In genomic region chrY:12678111-12678510, GRCh38 we compare ENCODE assay signal across 21 cellular contexts. TPM values are rescaled to one million over a fixed set of nuclear protein-coding genes. Genes with fewer than 3 reads are reported as not detected.
A peak's percentile ranks its signal among the peaks of the same experiment; 100 is the strongest.
DNase-seq lines count a peak whose midpoint lies in the region; ATAC-seq, FAIRE-seq and TF ChIP-seq lines count a peak whose summit lies in the region.
"Had no signal": no experiment of that assay in that cellular context is flagged by ENCODE, and none has a peak within 500 bp of the region (broad histone marks: within the 10 kb centered on the region; RNA-seq: fewer than 3 reads in every experiment).

No MANE protein-coding gene starts in this region.

- H3K4me1 Mint-ChIP-seq in GM23338 (peaks cover 32% of the 10 kb centered on the region), T-helper 17 cell (peaks cover 9% of the 10 kb centered on the region)

- DNase-seq in GM23338 (ENCODE audit: low spot score) (no peak), T-helper 17 cell (no peak), bronchial epithelial cell (ENCODE audit: low read depth) (peak; percentile 5), DMS 273 (lab: John Stamatoyannopoulos, UW; ENCODE audit: unreplicated experiment) (no peak), activated T-cell treated with anti-CD3 and anti-CD28 coated beads for 4 hours (no peak)
- no peak for DNase-seq in stimulated activated CD4-positive, alpha-beta T cell treated with anti-CD3 and anti-CD28 coated beads, Interleukin-2, amount 100 ng/mL, for 48 hours
- no peak for DNase-seq in effector CD4-positive, alpha-beta T cell
- DNase-seq: C1 segment of cervical spinal cord; Caco-2; CD8-positive, alpha-beta T cell; DMS 273 treated with DMSO at 0.1 percent for 48 hours; DMS79; EL; GDM1; GOT3; H7; HCEC 1CT had no signal

- no peak overlapping the region for H2AFZ ChIP-seq in GM23338

- no peak for TF ChIP-seq CTCF in GM23338 (conservative IDR thresholded peaks at IDR 0.05; ENCODE audit: low read depth in 2 of 2)
- TF ChIP-seq CTCF in bronchial epithelial cell (IDR thresholded peaks at IDR 0.05; ENCODE audit: insufficient read depth, low read length, severe bottlenecking), result no peak

- peak overlapping the region; percentile 29 for H3K27ac ChIP-seq in GM23338 (ENCODE audit: low read depth)
- no peak overlapping the region for H3K27ac ChIP-seq in iPS-20b (ENCODE audit: low read length)

- peaks cover 23% of the 10 kb centered on the region for H3K9me3 Mint-ChIP-seq in GM23338

- H3F3A ChIP-seq in GM23338 (replicated peaks; ENCODE audit: low read depth), result peaks cover 3% of the 10 kb centered on the region; the same call in 1 of the 2 replicates

- peaks cover 95% of the 10 kb centered on the region for H3K79me2 ChIP-seq in GM23338 (replicated peaks; ENCODE audit: insufficient read depth)

- H3K4me3 ChIP-seq in GM23338, result peak overlapping the region; percentile 13; the same call in 1 of the 2 replicates
- no peak overlapping the region for H3K4me3 ChIP-seq in bronchial epithelial cell (ENCODE audit: low read depth, low read length)
- 0 out of 2 replicates have a peak overlapping the region, but pooled peaks have one; percentile 26 for H3K4me3 ChIP-seq in iPS-20b (ENCODE audit: low read length)
- H3K4me3 ChIP-seq: GM12878 had no signal

- no peak for FAIRE-seq in bronchial epithelial cell (lab: Jason Lieb, UNC)
- FAIRE-seq: GM12878, GM19239 had no signal

- H3K36me3 Mint-ChIP-seq in GM23338 (ENCODE audit: low read depth), result peaks cover 45% of the 10 kb centered on the region
- peaks cover 3% of the 10 kb centered on the region for H3K36me3 Mint-ChIP-seq in T-helper 17 cell (ENCODE audit: low read depth)

- H3K9ac ChIP-seq in iPS-20b (ENCODE audit: low read depth, low read length), result no peak overlapping the region

- ATAC-seq in GM23338 (peak; percentile 50), T-helper 17 cell (no peak)
- ATAC-seq: CD8-positive, alpha-beta T cell; GM12878 had no signal

- H3K36me3 ChIP-seq in GM23338 (ENCODE audit: insufficient read depth), result peaks cover 11% of the 10 kb centered on the region
- no peaks in the 10 kb centered on the region for H3K36me3 ChIP-seq in bronchial epithelial cell (ENCODE audit: control insufficient read depth, insufficient read depth, low read length)
- peaks cover 18% of the 10 kb centered on the region; the same call in 1 of the 2 replicates for H3K36me3 ChIP-seq in iPS-20b (ENCODE audit: insufficient read depth, low read depth, low read length)

- H4K20me1 ChIP-seq in GM23338 (replicated peaks; ENCODE audit: insufficient read depth), result no peaks in the 10 kb centered on the region

- H3K27me3 Mint-ChIP-seq in GM23338 (ENCODE audit: insufficient read depth, low read depth, poor library complexity), result peaks cover 2% of the 10 kb centered on the region
- H3K27me3 Mint-ChIP-seq in T-helper 17 cell, result no peaks in the 10 kb centered on the region

- H3K4me1 ChIP-seq in GM23338 (ENCODE audit: insufficient read depth), result peaks cover 43% of the 10 kb centered on the region
- peaks cover 40% of the 10 kb centered on the region for H3K4me1 ChIP-seq in iPS-20b (ENCODE audit: insufficient read depth, low read length)
- H3K4me1 ChIP-seq: Caco-2 had no signal

- H3K27me3 ChIP-seq in GM23338 (ENCODE audit: insufficient read depth) (no peaks in the 10 kb centered on the region), bronchial epithelial cell (ENCODE audit: control insufficient read depth, insufficient read depth, low read length) (no peaks in the 10 kb centered on the region), iPS-20b (ENCODE audit: insufficient read depth, low read length) (no peaks in the 10 kb centered on the region)

- no peaks in the 10 kb centered on the region for H3K9me2 ChIP-seq in GM23338 (ENCODE audit: insufficient read depth)

- peak overlapping the region; percentile 70 for H3K4me2 ChIP-seq in GM23338

- H3K4me3 Mint-ChIP-seq in GM23338 (no peak overlapping the region), T-helper 17 cell (peak overlapping the region; percentile 50)
- H3K4me3 Mint-ChIP-seq: CD8-positive, alpha-beta T cell had no signal

- H3K9me3 ChIP-seq in T-helper 17 cell (ENCODE audit: control insufficient read depth, low read length, poor library complexity, severe bottlenecking), result no peaks in the 10 kb centered on the region
- no peaks in the 10 kb centered on the region for H3K9me3 ChIP-seq in iPS-20b (ENCODE audit: insufficient read depth, low read depth, low read length)
- H3K9me3 ChIP-seq: Caco-2 had no signal

- H3K27ac Mint-ChIP-seq in GM23338, result peak overlapping the region; percentile 84
- no peak overlapping the region for H3K27ac Mint-ChIP-seq in T-helper 17 cell
- H3K27ac Mint-ChIP-seq: CD8-positive, alpha-beta T cell had no signal

TF ChIP-seq in GM23338, 12 proteins besides CTCF, POLR2A, EP300 and RAD21 (continues in another document):
- TF ChIP-seq STAT1 (IDR thresholded peaks at IDR 0.05; ENCODE audit: unreplicated experiment), result no peak
- TF ChIP-seq, protein P1, sequence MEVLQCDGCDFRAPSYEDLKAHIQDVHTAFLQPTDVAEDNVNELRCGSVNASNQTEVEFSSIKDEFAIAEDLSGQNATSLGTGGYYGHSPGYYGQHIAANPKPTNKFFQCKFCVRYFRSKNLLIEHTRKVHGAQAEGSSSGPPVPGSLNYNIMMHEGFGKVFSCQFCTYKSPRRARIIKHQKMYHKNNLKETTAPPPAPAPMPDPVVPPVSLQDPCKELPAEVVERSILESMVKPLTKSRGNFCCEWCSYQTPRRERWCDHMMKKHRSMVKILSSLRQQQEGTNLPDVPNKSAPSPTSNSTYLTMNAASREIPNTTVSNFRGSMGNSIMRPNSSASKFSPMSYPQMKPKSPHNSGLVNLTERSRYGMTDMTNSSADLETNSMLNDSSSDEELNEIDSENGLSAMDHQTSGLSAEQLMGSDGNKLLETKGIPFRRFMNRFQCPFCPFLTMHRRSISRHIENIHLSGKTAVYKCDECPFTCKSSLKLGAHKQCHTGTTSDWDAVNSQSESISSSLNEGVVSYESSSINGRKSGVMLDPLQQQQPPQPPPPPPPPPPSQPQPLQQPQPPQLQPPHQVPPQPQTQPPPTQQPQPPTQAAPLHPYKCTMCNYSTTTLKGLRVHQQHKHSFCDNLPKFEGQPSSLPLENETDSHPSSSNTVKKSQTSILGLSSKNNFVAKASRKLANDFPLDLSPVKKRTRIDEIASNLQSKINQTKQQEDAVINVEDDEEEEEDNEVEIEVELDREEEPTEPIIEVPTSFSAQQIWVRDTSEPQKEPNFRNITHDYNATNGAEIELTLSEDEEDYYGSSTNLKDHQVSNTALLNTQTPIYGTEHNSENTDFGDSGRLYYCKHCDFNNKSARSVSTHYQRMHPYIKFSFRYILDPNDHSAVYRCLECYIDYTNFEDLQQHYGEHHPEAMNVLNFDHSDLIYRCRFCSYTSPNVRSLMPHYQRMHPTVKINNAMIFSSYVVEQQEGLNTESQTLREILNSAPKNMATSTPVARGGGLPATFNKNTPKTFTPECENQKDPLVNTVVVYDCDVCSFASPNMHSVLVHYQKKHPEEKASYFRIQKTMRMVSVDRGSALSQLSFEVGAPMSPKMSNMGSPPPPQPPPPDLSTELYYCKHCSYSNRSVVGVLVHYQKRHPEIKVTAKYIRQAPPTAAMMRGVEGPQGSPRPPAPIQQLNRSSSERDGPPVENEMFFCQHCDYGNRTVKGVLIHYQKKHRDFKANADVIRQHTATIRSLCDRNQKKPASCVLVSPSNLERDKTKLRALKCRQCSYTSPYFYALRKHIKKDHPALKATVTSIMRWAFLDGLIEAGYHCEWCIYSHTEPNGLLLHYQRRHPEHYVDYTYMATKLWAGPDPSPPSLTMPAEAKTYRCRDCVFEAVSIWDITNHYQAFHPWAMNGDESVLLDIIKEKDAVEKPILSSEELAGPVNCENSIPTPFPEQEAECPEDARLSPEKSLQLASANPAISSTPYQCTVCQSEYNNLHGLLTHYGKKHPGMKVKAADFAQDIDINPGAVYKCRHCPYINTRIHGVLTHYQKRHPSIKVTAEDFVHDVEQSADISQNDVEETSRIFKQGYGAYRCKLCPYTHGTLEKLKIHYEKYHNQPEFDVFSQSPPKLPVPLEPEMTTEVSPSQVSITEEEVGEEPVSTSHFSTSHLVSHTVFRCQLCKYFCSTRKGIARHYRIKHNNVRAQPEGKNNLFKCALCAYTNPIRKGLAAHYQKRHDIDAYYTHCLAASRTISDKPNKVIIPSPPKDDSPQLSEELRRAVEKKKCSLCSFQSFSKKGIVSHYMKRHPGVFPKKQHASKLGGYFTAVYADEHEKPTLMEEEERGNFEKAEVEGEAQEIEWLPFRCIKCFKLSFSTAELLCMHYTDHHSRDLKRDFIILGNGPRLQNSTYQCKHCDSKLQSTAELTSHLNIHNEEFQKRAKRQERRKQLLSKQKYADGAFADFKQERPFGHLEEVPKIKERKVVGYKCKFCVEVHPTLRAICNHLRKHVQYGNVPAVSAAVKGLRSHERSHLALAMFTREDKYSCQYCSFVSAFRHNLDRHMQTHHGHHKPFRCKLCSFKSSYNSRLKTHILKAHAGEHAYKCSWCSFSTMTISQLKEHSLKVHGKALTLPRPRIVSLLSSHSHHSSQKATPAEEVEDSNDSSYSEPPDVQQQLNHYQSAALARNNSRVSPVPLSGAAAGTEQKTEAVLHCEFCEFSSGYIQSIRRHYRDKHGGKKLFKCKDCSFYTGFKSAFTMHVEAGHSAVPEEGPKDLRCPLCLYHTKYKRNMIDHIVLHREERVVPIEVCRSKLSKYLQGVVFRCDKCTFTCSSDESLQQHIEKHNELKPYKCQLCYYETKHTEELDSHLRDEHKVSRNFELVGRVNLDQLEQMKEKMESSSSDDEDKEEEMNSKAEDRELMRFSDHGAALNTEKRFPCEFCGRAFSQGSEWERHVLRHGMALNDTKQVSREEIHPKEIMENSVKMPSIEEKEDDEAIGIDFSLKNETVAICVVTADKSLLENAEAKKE (CRISPR knock-in tag; IDR thresholded peaks at IDR 0.05), result no peak
- TF ChIP-seq ZNF114 (CRISPR knock-in tag; IDR thresholded peaks at IDR 0.05), result no peak
- no peak for TF ChIP-seq EZH2phosphoT487 (IDR thresholded peaks at IDR 0.05; ENCODE audit: unreplicated experiment)
- no peak for TF ChIP-seq ETS1 (IDR thresholded peaks at IDR 0.05)

RNA-seq across cellular contexts. Expression of gene USP9Y, which starts 22.9 kb away (rescaled TPM):
- 45.2 and 49.0 TPM in 2 replicates for total RNA-seq in GM23338 (2014; rRNA removed; shearing (Covaris generic))
- 17.4 and 23.7 TPM in 2 replicates for polyA plus RNA-seq in GM23338 (2016; fragmentation: Nextera tagmentation; extraction: Ambion mirVana)
- 10 to 100 TPM; 46.4 to 49.1 TPM for total RNA-seq in T-helper 17 cell
- 15.0 TPM in 1 of 2 replicates, not detected in the other for total RNA-seq in bronchial epithelial cell
- total RNA-seq: A673, Caco-2, H7 had no signal
- polyA plus RNA-seq: GM12878 had no signal
